ENCODE assay signal across 8 cellular contexts in the genomic region with DNA sequence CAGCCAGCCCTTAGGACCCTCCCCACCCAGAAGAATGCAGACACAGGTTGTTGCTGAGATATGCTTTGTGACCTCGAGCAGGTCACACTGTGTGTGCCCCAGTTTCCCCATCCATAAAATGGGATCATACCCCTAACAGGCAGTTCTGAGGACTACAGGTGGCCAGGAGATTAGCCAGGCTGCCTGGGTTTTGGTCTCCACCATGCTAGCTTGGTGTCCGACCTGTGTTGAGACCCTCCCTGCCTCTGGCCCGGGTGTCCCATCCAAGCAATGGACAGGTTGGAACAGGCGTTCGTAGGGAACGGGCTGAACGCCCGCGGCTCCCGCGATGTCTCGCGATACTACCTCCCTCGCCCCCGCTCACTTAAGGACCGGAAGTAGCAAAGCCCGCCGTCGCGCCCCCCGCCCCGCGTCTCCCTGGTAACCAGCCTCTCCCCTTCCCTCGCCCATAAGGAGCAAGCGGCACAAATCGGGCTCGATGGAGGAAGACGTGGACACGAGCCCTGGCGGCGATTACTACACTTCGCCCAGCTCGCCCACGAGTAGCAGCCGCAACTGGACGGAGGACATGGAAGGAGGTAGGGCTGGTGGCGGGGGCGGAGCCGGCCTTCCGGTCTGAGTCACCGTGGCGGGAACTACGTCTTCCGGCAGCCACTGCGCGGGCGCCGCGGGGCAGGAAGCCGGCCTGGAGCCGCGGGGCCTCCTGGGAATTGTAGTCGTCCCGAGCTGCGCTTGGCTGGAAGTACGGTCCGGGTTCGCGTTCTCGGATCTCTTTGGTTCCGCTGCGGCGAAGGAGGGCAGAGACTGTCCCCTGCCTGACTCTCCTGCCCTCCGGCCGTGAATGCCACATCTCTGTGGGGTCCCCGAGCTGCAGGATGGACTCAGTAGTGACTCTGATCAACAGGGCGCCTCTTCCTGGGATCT. TPM values are rescaled to one million over a fixed set of nuclear protein-coding genes. Genes with fewer than 3 reads are reported as not detected.
DNase-seq lines count a peak whose midpoint lies in the region; ATAC-seq, FAIRE-seq and TF ChIP-seq lines count a peak whose summit lies in the region.

No MANE protein-coding gene starts in this region.

- no peak for TF ChIP-seq CTCF in astrocyte of the spinal cord (IDR thresholded peaks at IDR 0.05; ENCODE audit: low read depth, low read length)

- peak; percentile 99 for DNase-seq in GM12891 (ENCODE audit: insufficient read length, low spot score)
- DNase-seq in NCI-H1694 treated with DMSO at 0.1 percent for 48 hours (lab: John Stamatoyannopoulos, UW): peak; percentile 63
- DNase-seq in T1000 (lab: John Stamatoyannopoulos, UW): peak; percentile 94
- peak; percentile 96 for DNase-seq in astrocyte of the spinal cord (ENCODE audit: low read depth, low spot score)
- DNase-seq in hypothalamus (lab: John Stamatoyannopoulos, UW): peak; percentile 36 to 95 (median 89)
- peak; percentile 100 for DNase-seq in retina
- DNase-seq in 8988T: no peak

- peak overlapping the region; percentile 37 for H3K4me3 ChIP-seq in astrocyte of the spinal cord (ENCODE audit: low read depth, low read length)

- FAIRE-seq in GM12891 (lab: Jason Lieb, UNC): peak; percentile 98

- peak; percentile 71 for TF ChIP-seq POLR2A in GM12891 (IDR thresholded peaks at IDR 0.05; ENCODE audit: low read depth, low read length)

- in situ Hi-C loops in astrocyte of the spinal cord (cut with HindIII; ENCODE audit: low sequenced_read_pairs): no loop called here

- peak; percentile 91 for ATAC-seq in HG02840 (IDR thresholded peaks at IDR 0.05; ENCODE audit: low FRiP score, unreplicated experiment)

TF ChIP-seq in GM12891, 5 proteins besides CTCF, POLR2A, EP300 and RAD21:
- TF ChIP-seq POU2F2 (IDR thresholded peaks at IDR 0.05; ENCODE audit: low read depth, low read length) (no peak), PAX5 (IDR thresholded peaks at IDR 0.05; ENCODE audit: insufficient read depth, low read length, severe bottlenecking) (peak; percentile 65), TAF1 (IDR thresholded peaks at IDR 0.05; ENCODE audit: low read depth, low read length) (peak; percentile 88), SPI1 (IDR thresholded peaks at IDR 0.05; ENCODE audit: low read depth, low read length) (no peak), POLR2AphosphoS5 (IDR thresholded peaks at IDR 0.05; ENCODE audit: low read depth, low read length) (peak; percentile 90)

RNA-seq across cellular contexts. Expression of a gene that starts 45.4 kb away (rescaled TPM):
- 2.4 TPM for polyA plus RNA-seq in GM12891 (2012; ENCODE audit: low read depth, missing spikeins)

RNA-seq across cellular contexts. Expression of a gene that starts 48.3 kb away (rescaled TPM):
- not detected for polyA plus RNA-seq in GM12891 (2012; ENCODE audit: low read depth, missing spikeins)
